8 cellular contexts compared by ENCODE assay signal in the genomic region with DNA sequence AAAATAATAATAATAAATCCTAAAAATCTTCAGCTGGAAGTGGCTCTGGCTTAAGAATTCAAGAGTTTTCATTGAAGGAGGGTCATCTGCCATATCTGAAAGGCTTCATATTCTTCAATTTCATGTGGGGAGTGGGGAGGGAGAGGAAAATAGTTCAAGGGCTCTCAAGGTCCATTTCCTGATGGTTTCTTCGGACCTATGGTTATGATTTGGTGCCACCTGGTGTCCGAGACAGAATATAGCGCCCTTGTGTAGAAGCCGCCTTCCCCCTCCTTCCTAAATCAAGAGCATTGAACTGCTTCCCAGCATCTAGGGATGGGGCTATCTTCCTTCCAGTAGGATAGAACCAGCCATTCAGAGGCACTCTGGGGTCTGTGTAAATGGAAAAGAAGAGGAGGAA. TPM values are rescaled to one million over a fixed set of nuclear protein-coding genes. Genes with fewer than 3 reads are reported as not detected.
DNase-seq lines count a peak whose midpoint lies in the region; ATAC-seq and TF ChIP-seq lines count a peak whose summit lies in the region.
"Had no signal": no experiment of that assay in that cellular context is flagged by ENCODE, and none has a peak within 500 bp of the region (broad histone marks: within the 10 kb centered on the region; RNA-seq: fewer than 3 reads in every experiment).

No MANE protein-coding gene starts in this region.

- intact Hi-C loops in heart right ventricle (cut with DNase I) = loop anchor here in 9 of 10 donors (2.0 to 10.0 kb wide), 10 partner anchors 180 to 414 kb away; no protein-coding TSS in a partner anchor

- no peak for ATAC-seq in activated naive CD8-positive, alpha-beta T cell treated with anti-CD3 and anti-CD28 coated beads, Interleukin-2, amount 50 U/mL, for 24 hours
- peak in 5 of 8 donors; percentile 28 to 43 (median 41) for ATAC-seq in heart right ventricle
- no peak for ATAC-seq in HG03439 (IDR thresholded peaks at IDR 0.05; ENCODE audit: unreplicated experiment)

- no peaks in the 10 kb centered on the region for H3K27me3 Mint-ChIP-seq in activated naive CD8-positive, alpha-beta T cell treated with anti-CD3 and anti-CD28 coated beads, Interleukin-2, amount 50 U/mL, for 24 hours
- H3K27me3 Mint-ChIP-seq: central memory CD8-positive, alpha-beta T cell had no signal

- H3K9me3 ChIP-seq in heart right ventricle = no peaks in the 10 kb centered on the region

- 0 to 1% methylated on average over 4 of the region's 4 CpGs for WGBS in heart right ventricle, 2 donors

- peaks cover 26% of the 10 kb centered on the region for H3K4me1 Mint-ChIP-seq in activated naive CD8-positive, alpha-beta T cell treated with anti-CD3 and anti-CD28 coated beads, Interleukin-2, amount 50 U/mL, for 24 hours
- H3K4me1 Mint-ChIP-seq: central memory CD8-positive, alpha-beta T cell had no signal

- H3K36me3 ChIP-seq in GM06990 (ENCODE audit: control insufficient read depth, insufficient read depth, low read length) (peaks cover 2% of the 10 kb centered on the region), heart right ventricle (no peaks in the 10 kb centered on the region)

- no peaks in the 10 kb centered on the region for H3K9me3 Mint-ChIP-seq in activated naive CD8-positive, alpha-beta T cell treated with anti-CD3 and anti-CD28 coated beads, Interleukin-2, amount 50 U/mL, for 24 hours
- H3K9me3 Mint-ChIP-seq: central memory CD8-positive, alpha-beta T cell had no signal

- no peak overlapping the region for H3K27ac Mint-ChIP-seq in activated naive CD8-positive, alpha-beta T cell treated with anti-CD3 and anti-CD28 coated beads, Interleukin-2, amount 50 U/mL, for 24 hours

- H3K36me3 Mint-ChIP-seq in activated naive CD8-positive, alpha-beta T cell treated with anti-CD3 and anti-CD28 coated beads, Interleukin-2, amount 50 U/mL, for 24 hours (ENCODE audit: low read depth) = peaks cover 2% of the 10 kb centered on the region

- H3K4me3 Mint-ChIP-seq in activated naive CD8-positive, alpha-beta T cell treated with anti-CD3 and anti-CD28 coated beads, Interleukin-2, amount 50 U/mL, for 24 hours = no peak overlapping the region
- H3K4me3 Mint-ChIP-seq: central memory CD8-positive, alpha-beta T cell had no signal

- H3K27me3 ChIP-seq in GM06990 (replicated peaks; ENCODE audit: control insufficient read depth, insufficient read depth, low read length) (no peaks in the 10 kb centered on the region), heart right ventricle (peaks cover 0 to 18% (median 0%) of the 10 kb centered on the region in 7 donors)

- no peak overlapping the region for H3K4me3 ChIP-seq in GM06990 (replicated peaks; ENCODE audit: low read depth, low read length)
- H3K4me3 ChIP-seq in heart right ventricle = no peak overlapping the region

- no peak for DNase-seq in GM06990 (ENCODE audit: extremely low read depth, insufficient read length)
- DNase-seq in RPMI7951 (ENCODE audit: low read depth) = peak; percentile 70
- DNase-seq in activated naive CD8-positive, alpha-beta T cell treated with anti-CD3 and anti-CD28 coated beads, Interleukin-2, amount 50 U/mL, for 24 hours = peak; percentile 44
- peak in 1 of 2 donors; percentile 47 for DNase-seq in heart right ventricle
- DNase-seq in pulmonary artery endothelial cell (ENCODE audit: low read depth, low spot score) = peak; percentile 22

- TF ChIP-seq CTCF in GM06990 (IDR thresholded peaks at IDR 0.05; ENCODE audit: insufficient read depth, low read length, poor library complexity, severe bottlenecking) = peak; percentile 74
- peak; percentile 48 for TF ChIP-seq CTCF in LNCAP (IDR thresholded peaks at IDR 0.05)
- peak in 8 of 9 donors; percentile 35 to 73 (median 67) for TF ChIP-seq CTCF in heart right ventricle (IDR thresholded peaks at IDR 0.05)

- no peak overlapping the region for H3K27ac ChIP-seq in heart right ventricle

- peaks cover 0 to 6% (median 0%) of the 10 kb centered on the region in 9 donors for H3K4me1 ChIP-seq in heart right ventricle

RNA-seq across cellular contexts. Expression of a gene that starts 34.3 kb away (rescaled TPM):
- under 0.01 and 0.10 TPM in 2 replicates for total RNA-seq in RPMI7951 (2014; rRNA removed; shearing (Covaris generic))
- under 1 TPM; 0.23 to 0.94 (median 0.55) TPM for total RNA-seq in heart right ventricle
- polyA plus RNA-seq in heart right ventricle = under 1 TPM; 0.16 to 0.51 TPM
- total RNA-seq in pulmonary artery endothelial cell = 0.04 and 0.13 TPM in 2 replicates

RNA-seq across cellular contexts. Expression of a gene that starts 44.1 kb away (rescaled TPM):
- total RNA-seq in RPMI7951 (2014; rRNA removed; shearing (Covaris generic)) = not detected in 2 replicates
- total RNA-seq in heart right ventricle (not detected), pulmonary artery endothelial cell (not detected in 2 replicates)
- not detected for polyA plus RNA-seq in heart right ventricle

Comparison
In these comparisons a context has a peak if more than half of its experiments do, and no peak if none do; other contexts are left out.
1. ATAC-seq: peak in heart right ventricle (5 of 8); none in activated naive CD8-positive, alpha-beta T cell treated with anti-CD3 and anti-CD28 coated beads, Interleukin-2, amount 50 U/mL, for 24 hours (single experiment) and HG03439 (single experiment).
2. Peak in every context shown above with its lines, with median percentiles within 50 percentile points of each other: CTCF ChIP-seq.